ENCODE assay signal across 1 cellular context in genomic region chr6:154509421-154510143, GRCh38.
TF ChIP-seq lines count a peak whose summit lies in the region.

No MANE protein-coding gene starts in this region.

TF ChIP-seq in HepG2, 621 proteins besides CTCF, POLR2A, EP300 and RAD21 (continued from another document and continues in another):
- TF ChIP-seq, protein P1, sequence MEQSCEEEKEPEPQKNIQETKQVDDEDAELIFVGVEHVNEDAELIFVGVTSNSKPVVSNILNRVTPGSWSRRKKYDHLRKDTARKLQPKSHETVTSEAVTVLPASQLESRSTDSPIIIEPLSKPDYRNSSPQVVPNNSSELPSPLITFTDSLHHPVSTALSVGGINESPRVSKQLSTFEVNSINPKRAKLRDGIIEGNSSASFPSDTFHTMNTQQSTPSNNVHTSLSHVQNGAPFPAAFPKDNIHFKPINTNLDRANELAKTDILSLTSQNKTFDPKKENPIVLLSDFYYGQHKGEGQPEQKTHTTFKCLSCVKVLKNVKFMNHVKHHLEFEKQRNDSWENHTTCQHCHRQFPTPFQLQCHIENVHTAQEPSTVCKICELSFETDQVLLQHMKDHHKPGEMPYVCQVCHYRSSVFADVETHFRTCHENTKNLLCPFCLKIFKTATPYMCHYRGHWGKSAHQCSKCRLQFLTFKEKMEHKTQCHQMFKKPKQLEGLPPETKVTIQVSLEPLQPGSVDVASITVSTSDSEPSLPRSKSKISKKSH (CRISPR knock-in tag; IDR thresholded peaks at IDR 0.05; ENCODE audit: borderline replicate concordance) = no peak
- TF ChIP-seq FOXC1 (CRISPR knock-in tag; IDR thresholded peaks at IDR 0.05; ENCODE audit: borderline replicate concordance) (no peak), ZNF292 (CRISPR knock-in tag; IDR thresholded peaks at IDR 0.05; ENCODE audit: borderline replicate concordance, low read depth) (no peak), ZNF709 (CRISPR knock-in tag; IDR thresholded peaks at IDR 0.05) (peak; percentile 70), ZNF891 (CRISPR knock-in tag; IDR thresholded peaks at IDR 0.05) (peak; percentile 40; the same call in 1 of the 2 replicates), ARHGAP35 (CRISPR knock-in tag; IDR thresholded peaks at IDR 0.05; ENCODE audit: borderline replicate concordance) (0 out of 2 replicates have a peak, but pooled peaks have one; percentile 41), FOXJ3 (CRISPR knock-in tag; IDR thresholded peaks at IDR 0.05; ENCODE audit: borderline replicate concordance) (0 out of 2 replicates have a peak, but pooled peaks have one; percentile 20), SMC3 (IDR thresholded peaks at IDR 0.05; ENCODE audit: low read length) (no peak), HMGXB3 (CRISPR knock-in tag; IDR thresholded peaks at IDR 0.05; ENCODE audit: borderline replicate concordance) (no peak), ZNF572 (CRISPR knock-in tag; IDR thresholded peaks at IDR 0.05) (no peak), FOXP1 (IDR thresholded peaks at IDR 0.05) (no peak), FOXP1 (CRISPR knock-in tag; IDR thresholded peaks at IDR 0.05) (no peak), MZF1 (CRISPR knock-in tag; IDR thresholded peaks at IDR 0.05; ENCODE audit: borderline replicate concordance) (no peak), ZBTB38 (CRISPR knock-in tag; IDR thresholded peaks at IDR 0.05) (no peak; the same call in 1 of the 2 replicates), SMARCE1 (IDR thresholded peaks at IDR 0.05; ENCODE audit: borderline replicate concordance) (no peak), DR1 (CRISPR knock-in tag; IDR thresholded peaks at IDR 0.05) (no peak), ZNF382 (CRISPR knock-in tag; IDR thresholded peaks at IDR 0.05; ENCODE audit: borderline replicate concordance) (no peak), HIC2 (CRISPR knock-in tag; IDR thresholded peaks at IDR 0.05; ENCODE audit: low read depth) (peak; percentile 40; the same call in 1 of the 2 replicates), NR1H2 (CRISPR knock-in tag; IDR thresholded peaks at IDR 0.05; ENCODE audit: borderline replicate concordance, low read depth) (no peak), HDAC1 (CRISPR knock-in tag; IDR thresholded peaks at IDR 0.05) (peak; percentile 34; the same call in 1 of the 2 replicates), EHMT2 (IDR thresholded peaks at IDR 0.05; ENCODE audit: borderline replicate concordance, low read depth, low read length) (no peak), ZNF160 (CRISPR knock-in tag; IDR thresholded peaks at IDR 0.05) (no peak), ZNF337 (CRISPR knock-in tag; IDR thresholded peaks at IDR 0.05; ENCODE audit: borderline replicate concordance, low read depth) (peak; percentile 88), ZNF460 (CRISPR knock-in tag; IDR thresholded peaks at IDR 0.05; ENCODE audit: borderline replicate concordance) (no peak; the same call in 1 of the 2 replicates), SMAD3 (CRISPR knock-in tag; IDR thresholded peaks at IDR 0.05) (no peak), ZNF446 (CRISPR knock-in tag; IDR thresholded peaks at IDR 0.05) (peak; percentile 65; the same call in 1 of the 2 replicates), HMG20B (CRISPR knock-in tag; conservative IDR thresholded peaks at IDR 0.05) (no peak), RCOR2 (CRISPR knock-in tag; IDR thresholded peaks at IDR 0.05) (no peak), ZNF138 (CRISPR knock-in tag; IDR thresholded peaks at IDR 0.05; ENCODE audit: low read depth) (peak; percentile 68), ZNF264 (CRISPR knock-in tag; IDR thresholded peaks at IDR 0.05) (peak; percentile 67; the same call in 1 of the 2 replicates), ZNF615 (CRISPR knock-in tag; IDR thresholded peaks at IDR 0.05; ENCODE audit: borderline replicate concordance) (0 out of 2 replicates have a peak, but pooled peaks have one; percentile 15), ZFP1 (CRISPR knock-in tag; IDR thresholded peaks at IDR 0.05) (no peak), MAFG (CRISPR knock-in tag; IDR thresholded peaks at IDR 0.05) (peak; percentile 11; the same call in 1 of the 2 replicates), ZFP37 (CRISPR knock-in tag; IDR thresholded peaks at IDR 0.05; ENCODE audit: borderline replicate concordance) (0 out of 2 replicates have a peak, but pooled peaks have one; percentile 51), ZNF17 (CRISPR knock-in tag; IDR thresholded peaks at IDR 0.05) (no peak), EED (CRISPR knock-in tag; IDR thresholded peaks at IDR 0.05) (peak; percentile 23; the same call in 1 of the 2 replicates), KLF11 (CRISPR knock-in tag; IDR thresholded peaks at IDR 0.05) (peak; percentile 33; the same call in 1 of the 2 replicates), ZNF33A (CRISPR knock-in tag; IDR thresholded peaks at IDR 0.05; ENCODE audit: borderline replicate concordance) (0 out of 2 replicates have a peak, but pooled peaks have one; percentile 88), ZNF639 (CRISPR knock-in tag; conservative IDR thresholded peaks at IDR 0.05) (no peak), PCBP1 (IDR thresholded peaks at IDR 0.05; ENCODE audit: borderline replicate concordance, low read depth, low read length) (peak; percentile 84; the same call in 1 of the 2 replicates)
- TF ChIP-seq, protein P2, sequence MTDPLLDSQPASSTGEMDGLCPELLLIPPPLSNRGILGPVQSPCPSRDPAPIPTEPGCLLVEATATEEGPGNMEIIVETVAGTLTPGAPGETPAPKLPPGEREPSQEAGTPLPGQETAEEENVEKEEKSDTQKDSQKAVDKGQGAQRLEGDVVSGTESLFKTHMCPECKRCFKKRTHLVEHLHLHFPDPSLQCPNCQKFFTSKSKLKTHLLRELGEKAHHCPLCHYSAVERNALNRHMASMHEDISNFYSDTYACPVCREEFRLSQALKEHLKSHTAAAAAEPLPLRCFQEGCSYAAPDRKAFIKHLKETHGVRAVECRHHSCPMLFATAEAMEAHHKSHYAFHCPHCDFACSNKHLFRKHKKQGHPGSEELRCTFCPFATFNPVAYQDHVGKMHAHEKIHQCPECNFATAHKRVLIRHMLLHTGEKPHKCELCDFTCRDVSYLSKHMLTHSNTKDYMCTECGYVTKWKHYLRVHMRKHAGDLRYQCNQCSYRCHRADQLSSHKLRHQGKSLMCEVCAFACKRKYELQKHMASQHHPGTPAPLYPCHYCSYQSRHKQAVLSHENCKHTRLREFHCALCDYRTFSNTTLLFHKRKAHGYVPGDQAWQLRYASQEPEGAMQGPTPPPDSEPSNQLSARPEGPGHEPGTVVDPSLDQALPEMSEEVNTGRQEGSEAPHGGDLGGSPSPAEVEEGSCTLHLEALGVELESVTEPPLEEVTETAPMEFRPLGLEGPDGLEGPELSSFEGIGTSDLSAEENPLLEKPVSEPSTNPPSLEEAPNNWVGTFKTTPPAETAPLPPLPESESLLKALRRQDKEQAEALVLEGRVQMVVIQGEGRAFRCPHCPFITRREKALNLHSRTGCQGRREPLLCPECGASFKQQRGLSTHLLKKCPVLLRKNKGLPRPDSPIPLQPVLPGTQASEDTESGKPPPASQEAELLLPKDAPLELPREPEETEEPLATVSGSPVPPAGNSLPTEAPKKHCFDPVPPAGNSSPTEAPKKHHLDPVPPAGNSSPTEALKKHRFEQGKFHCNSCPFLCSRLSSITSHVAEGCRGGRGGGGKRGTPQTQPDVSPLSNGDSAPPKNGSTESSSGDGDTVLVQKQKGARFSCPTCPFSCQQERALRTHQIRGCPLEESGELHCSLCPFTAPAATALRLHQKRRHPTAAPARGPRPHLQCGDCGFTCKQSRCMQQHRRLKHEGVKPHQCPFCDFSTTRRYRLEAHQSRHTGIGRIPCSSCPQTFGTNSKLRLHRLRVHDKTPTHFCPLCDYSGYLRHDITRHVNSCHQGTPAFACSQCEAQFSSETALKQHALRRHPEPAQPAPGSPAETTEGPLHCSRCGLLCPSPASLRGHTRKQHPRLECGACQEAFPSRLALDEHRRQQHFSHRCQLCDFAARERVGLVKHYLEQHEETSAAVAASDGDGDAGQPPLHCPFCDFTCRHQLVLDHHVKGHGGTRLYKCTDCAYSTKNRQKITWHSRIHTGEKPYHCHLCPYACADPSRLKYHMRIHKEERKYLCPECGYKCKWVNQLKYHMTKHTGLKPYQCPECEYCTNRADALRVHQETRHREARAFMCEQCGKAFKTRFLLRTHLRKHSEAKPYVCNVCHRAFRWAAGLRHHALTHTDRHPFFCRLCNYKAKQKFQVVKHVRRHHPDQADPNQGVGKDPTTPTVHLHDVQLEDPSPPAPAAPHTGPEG (CRISPR knock-in tag; IDR thresholded peaks at IDR 0.05) = peak; percentile 45; the same call in 1 of the 2 replicates
- TF ChIP-seq, protein P3, sequence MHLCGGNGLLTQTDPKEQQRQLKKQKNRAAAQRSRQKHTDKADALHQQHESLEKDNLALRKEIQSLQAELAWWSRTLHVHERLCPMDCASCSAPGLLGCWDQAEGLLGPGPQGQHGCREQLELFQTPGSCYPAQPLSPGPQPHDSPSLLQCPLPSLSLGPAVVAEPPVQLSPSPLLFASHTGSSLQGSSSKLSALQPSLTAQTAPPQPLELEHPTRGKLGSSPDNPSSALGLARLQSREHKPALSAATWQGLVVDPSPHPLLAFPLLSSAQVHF (CRISPR knock-in tag; IDR thresholded peaks at IDR 0.05) = peak; percentile 73; the same call in 1 of the 2 replicates
- TF ChIP-seq, protein P4, sequence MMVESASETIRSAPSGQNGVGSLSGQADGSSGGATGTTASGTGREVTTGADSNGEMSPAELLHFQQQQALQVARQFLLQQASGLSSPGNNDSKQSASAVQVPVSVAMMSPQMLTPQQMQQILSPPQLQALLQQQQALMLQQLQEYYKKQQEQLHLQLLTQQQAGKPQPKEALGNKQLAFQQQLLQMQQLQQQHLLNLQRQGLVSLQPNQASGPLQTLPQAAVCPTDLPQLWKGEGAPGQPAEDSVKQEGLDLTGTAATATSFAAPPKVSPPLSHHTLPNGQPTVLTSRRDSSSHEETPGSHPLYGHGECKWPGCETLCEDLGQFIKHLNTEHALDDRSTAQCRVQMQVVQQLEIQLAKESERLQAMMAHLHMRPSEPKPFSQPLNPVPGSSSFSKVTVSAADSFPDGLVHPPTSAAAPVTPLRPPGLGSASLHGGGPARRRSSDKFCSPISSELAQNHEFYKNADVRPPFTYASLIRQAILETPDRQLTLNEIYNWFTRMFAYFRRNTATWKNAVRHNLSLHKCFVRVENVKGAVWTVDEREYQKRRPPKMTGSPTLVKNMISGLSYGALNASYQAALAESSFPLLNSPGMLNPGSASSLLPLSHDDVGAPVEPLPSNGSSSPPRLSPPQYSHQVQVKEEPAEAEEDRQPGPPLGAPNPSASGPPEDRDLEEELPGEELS (CRISPR knock-in tag; IDR thresholded peaks at IDR 0.05) = no peak
- TF ChIP-seq, protein P5, sequence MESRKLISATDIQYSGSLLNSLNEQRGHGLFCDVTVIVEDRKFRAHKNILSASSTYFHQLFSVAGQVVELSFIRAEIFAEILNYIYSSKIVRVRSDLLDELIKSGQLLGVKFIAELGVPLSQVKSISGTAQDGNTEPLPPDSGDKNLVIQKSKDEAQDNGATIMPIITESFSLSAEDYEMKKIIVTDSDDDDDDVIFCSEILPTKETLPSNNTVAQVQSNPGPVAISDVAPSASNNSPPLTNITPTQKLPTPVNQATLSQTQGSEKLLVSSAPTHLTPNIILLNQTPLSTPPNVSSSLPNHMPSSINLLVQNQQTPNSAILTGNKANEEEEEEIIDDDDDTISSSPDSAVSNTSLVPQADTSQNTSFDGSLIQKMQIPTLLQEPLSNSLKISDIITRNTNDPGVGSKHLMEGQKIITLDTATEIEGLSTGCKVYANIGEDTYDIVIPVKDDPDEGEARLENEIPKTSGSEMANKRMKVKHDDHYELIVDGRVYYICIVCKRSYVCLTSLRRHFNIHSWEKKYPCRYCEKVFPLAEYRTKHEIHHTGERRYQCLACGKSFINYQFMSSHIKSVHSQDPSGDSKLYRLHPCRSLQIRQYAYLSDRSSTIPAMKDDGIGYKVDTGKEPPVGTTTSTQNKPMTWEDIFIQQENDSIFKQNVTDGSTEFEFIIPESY (CRISPR knock-in tag; IDR thresholded peaks at IDR 0.05) = no peak
